Comparison of ENCODE assay signal across 24 cellular contexts in the genomic region with DNA sequence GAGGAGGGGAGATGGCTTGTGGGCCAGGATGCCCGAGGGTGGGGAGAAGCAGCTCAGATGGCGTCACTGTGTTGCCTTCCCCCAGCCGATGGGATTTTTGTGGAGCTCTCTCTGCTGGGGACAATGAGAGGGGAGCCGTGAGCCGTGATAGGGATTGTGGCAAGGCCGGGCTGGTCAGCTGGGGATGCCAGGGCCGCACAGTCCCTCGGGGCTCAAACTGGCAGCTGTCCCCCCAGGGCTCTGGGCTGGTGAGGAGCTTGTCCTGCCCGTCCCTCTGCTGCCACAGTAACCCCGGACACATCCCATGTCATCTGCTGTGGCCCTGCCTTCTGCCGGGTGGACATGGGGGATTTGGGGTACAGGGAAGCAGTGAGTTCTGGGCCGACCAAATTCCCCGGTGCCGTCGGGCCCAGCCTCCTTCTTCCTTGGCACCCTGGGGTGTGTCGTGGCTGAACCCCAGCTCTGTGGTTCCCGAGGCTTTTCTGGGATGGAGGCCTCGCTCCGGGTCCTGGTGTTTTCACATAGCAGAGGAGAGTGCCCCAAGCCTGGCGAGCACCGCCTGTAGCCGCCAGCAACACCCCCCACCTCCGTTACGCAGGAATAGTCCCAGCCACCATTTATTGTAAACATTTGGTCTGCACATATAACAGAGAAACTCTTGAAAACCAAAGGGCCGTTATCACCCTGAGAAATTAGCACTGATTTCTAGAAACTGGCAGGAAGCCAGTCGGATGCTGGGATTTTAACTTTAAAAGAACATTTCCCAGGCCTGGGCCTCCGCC. TPM values are rescaled to one million over a fixed set of nuclear protein-coding genes. Genes with fewer than 3 reads are reported as not detected.
"Had no signal": no experiment of that assay in that cellular context is flagged by ENCODE, and none has a peak within 500 bp of the region (broad histone marks: within the 10 kb centered on the region; RNA-seq: fewer than 3 reads in every experiment).

No MANE protein-coding gene starts in this region.

- H3K4me1 ChIP-seq: vagina had no signal

- H3K36me3 Mint-ChIP-seq: activated naive CD8-positive, alpha-beta T cell; stimulated activated memory B cell treated with anti-CD40 and anti-IgM and Interleukin-4, amounts not matched to agents 10 μg/mL and 1 μg/mL and 100 μg/mL, for 72 hours; type B pancreatic cell had no signal

- H3K4me3 Mint-ChIP-seq: activated B cell treated with CpG ODN at 0.5 μM for 24 hours; activated CD4-positive, alpha-beta T cell treated with anti-CD3 and anti-CD28 coated beads for 36 hours; activated naive CD8-positive, alpha-beta T cell; activated T-cell treated with anti-CD3 and anti-CD28 coated beads, Interleukin-2, amount 50 U/mL, for 4 hours; nephron; stimulated activated memory B cell treated with anti-CD40 and anti-IgM and Interleukin-4, amounts not matched to agents 10 μg/mL and 1 μg/mL and 100 μg/mL, for 72 hours; T-helper 1 cell treated with Interleukin-12 subunit alpha and Interleukin-12 subunit beta and Interleukin-4 antibody, amounts not matched to agents 30 μg/mL and 1 μg/mL, for 36 hours; type B pancreatic cell had no signal

- H3K27me3 Mint-ChIP-seq: activated CD4-positive, alpha-beta T cell treated with anti-CD3 and anti-CD28 coated beads for 36 hours; activated naive CD8-positive, alpha-beta T cell; type B pancreatic cell had no signal

- H3K4me3 ChIP-seq: sigmoid colon, smooth muscle cell, stomach, testis, vagina had no signal

- H3K4me2 ChIP-seq: smooth muscle cell had no signal

- H3K27ac ChIP-seq: sigmoid colon, stomach, testis, vagina had no signal

- ATAC-seq: activated CD4-positive, alpha-beta T cell treated with anti-CD3 and anti-CD28 coated beads for 36 hours; activated T-cell treated with anti-CD3 and anti-CD28 coated beads, Interleukin-2, amount 50 U/mL, for 4 hours; stimulated activated memory B cell treated with anti-CD40 and anti-IgM and Interleukin-4, amounts not matched to agents 10 μg/mL and 1 μg/mL and 100 μg/mL, for 72 hours had no signal

- H3K9me3 ChIP-seq: sigmoid colon, stomach, testis, vagina had no signal

- H3K4me1 Mint-ChIP-seq: activated B cell treated with CpG ODN at 0.5 μM for 24 hours; activated CD4-positive, alpha-beta T cell treated with anti-CD3 and anti-CD28 coated beads for 36 hours; nephron; stimulated activated memory B cell treated with anti-CD40 and anti-IgM and Interleukin-4, amounts not matched to agents 10 μg/mL and 1 μg/mL and 100 μg/mL, for 72 hours had no signal

- H3K27ac Mint-ChIP-seq: activated B cell treated with CpG ODN at 0.5 μM for 24 hours; activated CD4-positive, alpha-beta T cell treated with anti-CD3 and anti-CD28 coated beads for 36 hours; activated naive CD8-positive, alpha-beta T cell; activated T-helper 2 cell treated with anti-CD3 and anti-CD28 coated beads, Interferon-gamma antibody, Interleukin-2, Interleukin-4, amounts not matched to agents 10 μg/mL and 5 μg/mL and 100 μg/mL, durations not matched to agents 14 hours and 24 hours and 36 hours; nephron; stimulated activated memory B cell treated with anti-CD40 and anti-IgM and Interleukin-4, amounts not matched to agents 10 μg/mL and 1 μg/mL and 100 μg/mL, for 72 hours; T-helper 1 cell treated with Interleukin-12 subunit alpha and Interleukin-12 subunit beta and Interleukin-4 antibody, amounts not matched to agents 30 μg/mL and 1 μg/mL, for 36 hours; type B pancreatic cell had no signal

- H3K27me3 ChIP-seq: testis, vagina had no signal

- DNase-seq: activated B cell treated with CpG ODN at 0.5 μM for 24 hours; activated CD4-positive, alpha-beta T cell treated with anti-CD3 and anti-CD28 coated beads for 36 hours; activated CD4-positive, alpha-beta T cell treated with anti-CD3 and anti-CD28 coated beads, Interleukin-2, amount 50 U/mL, for 4 hours; activated CD8-positive, alpha-beta memory T cell treated with anti-CD3 and anti-CD28 coated beads for 24 hours; activated CD8-positive, alpha-beta memory T cell treated with anti-CD3 and anti-CD28 coated beads, Interleukin-2, amount 50 U/mL, for 4 hours; activated naive CD4-positive, alpha-beta T cell; activated T-cell treated with anti-CD3 and anti-CD28 coated beads, Interleukin-2, amount 50 U/mL, for 4 hours; cerebellar nuclear complex; effector CD4-positive, alpha-beta T cell; midbrain; nucleus accumbens; sigmoid colon; stimulated activated CD4-positive, alpha-beta T cell treated with anti-CD3 and anti-CD28 coated beads, Interleukin-15, amount 100 ng/mL, for 24 hours; stomach; testis had no signal

- H3K9me3 Mint-ChIP-seq: activated B cell treated with CpG ODN at 0.5 μM for 24 hours; activated T-cell treated with anti-CD3 and anti-CD28 coated beads, Interleukin-2, amount 50 U/mL, for 4 hours; activated T-helper 2 cell treated with anti-CD3 and anti-CD28 coated beads, Interferon-gamma antibody, Interleukin-2, Interleukin-4, amounts not matched to agents 10 μg/mL and 5 μg/mL and 100 μg/mL, durations not matched to agents 14 hours and 24 hours and 36 hours; nephron; stimulated activated memory B cell treated with anti-CD40 and anti-IgM and Interleukin-4, amounts not matched to agents 10 μg/mL and 1 μg/mL and 100 μg/mL, for 72 hours; T-helper 1 cell treated with Interleukin-12 subunit alpha and Interleukin-12 subunit beta and Interleukin-4 antibody, amounts not matched to agents 30 μg/mL and 1 μg/mL, for 36 hours; type B pancreatic cell had no signal

RNA-seq across cellular contexts. Expression of a gene that starts 9.8 kb away (rescaled TPM):
- polyA plus RNA-seq: liver had no signal
